In genomic region chr1:184569106-184569505, GRCh38 we compare ENCODE assay signal across 24 cellular contexts.
A peak's percentile ranks its signal among the peaks of the same experiment; 100 is the strongest.
DNase-seq lines count a peak whose midpoint lies in the region; ATAC-seq, FAIRE-seq and TF ChIP-seq lines count a peak whose summit lies in the region.
"Had no signal": no experiment of that assay in that cellular context is flagged by ENCODE, and none has a peak within 500 bp of the region (broad histone marks: within the 10 kb centered on the region; RNA-seq: fewer than 3 reads in every experiment).

No MANE protein-coding gene starts in this region.

- H3K4me1 ChIP-seq in liver (ENCODE audit: control insufficient read depth in 4 of 4, insufficient read depth in 4 of 4, low read length in 3 of 4) (peaks cover 2 to 26% (median 10%) of the 10 kb centered on the region in 4 donors), HepG2 (ENCODE audit: insufficient read depth, low read length) (no peaks in the 10 kb centered on the region), right lobe of liver (peaks cover 0 to 25% (median 7%) of the 10 kb centered on the region in 4 donors), heart left ventricle (peaks cover 0 to 3% (median 0%) of the 10 kb centered on the region in 12 donors), PC-3 (ENCODE audit: insufficient read depth, low read length) (no peaks in the 10 kb centered on the region)
- H3K4me1 ChIP-seq: HAP-1 had no signal

- no peaks in the 10 kb centered on the region for H3F3A ChIP-seq in PC-3 (ENCODE audit: low read length, unreplicated experiment)

- FAIRE-seq in HepG2 (lab: Jason Lieb, UNC), result no peak
- FAIRE-seq: G401.6 had no signal

- H3K27ac ChIP-seq in liver (ENCODE audit: low read depth in 1 of 2, low read length in 2 of 2) (no peak overlapping the region), HepG2 (ENCODE audit: extremely low read length, insufficient read depth, low read length) (no peak overlapping the region), right lobe of liver (peak overlapping the region in 1 of 3 donors; percentile 50), heart left ventricle (no peak overlapping the region), PC-3 (ENCODE audit: low read length) (no peak overlapping the region)
- H3K27ac ChIP-seq: BLaER1, RWPE1 had no signal

- H3K79me2 ChIP-seq in HepG2 (ENCODE audit: insufficient read depth, low read length), result no peaks in the 10 kb centered on the region
- H3K79me2 ChIP-seq in PC-3 (ENCODE audit: low read length), result no peaks in the 10 kb centered on the region

- TF ChIP-seq POLR2A in HepG2 (IDR thresholded peaks at IDR 0.05; ENCODE audit: insufficient read depth in 1 of 2, low read depth in 2 of 2, low read length in 2 of 2), result no peak
- no peak for TF ChIP-seq POLR2A in right lobe of liver (IDR thresholded peaks at IDR 0.05)
- no peak for TF ChIP-seq POLR2A in heart left ventricle (IDR thresholded peaks at IDR 0.05)

- CTCF ChIA-PET in HepG2 (lab: Yijun Ruan, JAX; ENCODE audit: low intra/inter-chr PET ratio, low total read pairs) (no interaction called here), PC-3 (lab: Charles Lee) (no interaction called here)

- DNase-seq in HepG2 (ENCODE audit: low spot score) (no peak), cerebellar cortex (ENCODE audit: low spot score) (peak; percentile 94), right lobe of liver (no peak), heart left ventricle (no peak), PC-3 (no peak)
- DNase-seq: CD4-positive, CD25-positive, alpha-beta regulatory T cell; DMS53; GOT3; HFFc6; NCI-H1048; NCI-H1417; NCI-H1694; NCI-H2029 treated with DMSO at 0.1 percent for 48 hours; NCI-H226; NCI-H510A treated with DMSO at 0.1 percent for 48 hours; NCI-H748 treated with DMSO at 0.1 percent for 48 hours; SHP77 had no signal

- no TSS peak for BruUV-seq in HepG2 (replicated peaks; lab: Mats Ljungman, UMichigan)
- BruUV-seq in PC-3 (replicated peaks; lab: Mats Ljungman, UMichigan), result no TSS peak

- H3K4me3 ChIP-seq in liver (ENCODE audit: low read depth in 1 of 3, low read length in 3 of 3) (peak overlapping the region in 2 of 3 donors; percentile 38 to 70), HepG2 (replicated peaks in 1 of 3; ENCODE audit: insufficient read depth in 1 of 3, low read depth in 2 of 3, low read length in 3 of 3) (no peak overlapping the region), right lobe of liver (peak overlapping the region in 2 of 3 donors; percentile 28 to 41), heart left ventricle (no peak overlapping the region), PC-3 (ENCODE audit: low read length) (no peak overlapping the region)
- H3K4me3 ChIP-seq: BLaER1, HAP-1 had no signal

- no peaks in the 10 kb centered on the region for H3K9me3 ChIP-seq in liver (ENCODE audit: control insufficient read depth in 4 of 4, low read length in 3 of 4)
- no peaks in the 10 kb centered on the region for H3K9me3 ChIP-seq in HepG2 (ENCODE audit: low read length)
- no peaks in the 10 kb centered on the region for H3K9me3 ChIP-seq in right lobe of liver
- no peaks in the 10 kb centered on the region for H3K9me3 ChIP-seq in heart left ventricle
- no peaks in the 10 kb centered on the region for H3K9me3 ChIP-seq in PC-3 (ENCODE audit: low read length)
- H3K9me3 ChIP-seq: BLaER1, HAP-1 had no signal

- TF ChIP-seq RAD21 in liver (IDR thresholded peaks at IDR 0.05), result no peak
- no peak for TF ChIP-seq RAD21 in HepG2 (CRISPR knock-in tag; IDR thresholded peaks at IDR 0.05)

- H3K36me3 ChIP-seq in liver (ENCODE audit: control insufficient read depth in 4 of 4, insufficient read depth in 3 of 4, low read depth in 1 of 4, low read length in 3 of 4) (no peaks in the 10 kb centered on the region), HepG2 (replicated peaks in 1 of 2; ENCODE audit: control insufficient read depth in 1 of 2, insufficient read depth in 2 of 2, low read length in 2 of 2) (no peaks in the 10 kb centered on the region), right lobe of liver (no peaks in the 10 kb centered on the region), heart left ventricle (peaks cover 0 to 7% (median 0%) of the 10 kb centered on the region in 9 donors), PC-3 (ENCODE audit: low read depth, low read length) (no peaks in the 10 kb centered on the region)
- H3K36me3 ChIP-seq: BLaER1, HAP-1 had no signal

- H3K4me2 ChIP-seq in HepG2 (ENCODE audit: low read depth, low read length) (no peak overlapping the region), PC-3 (ENCODE audit: low read length) (no peak overlapping the region)
- H3K4me2 ChIP-seq: BLaER1 had no signal

- H3K27me3 ChIP-seq in liver (ENCODE audit: control insufficient read depth in 4 of 4, insufficient read depth in 4 of 4, low read length in 3 of 4) (no peaks in the 10 kb centered on the region), HepG2 (ENCODE audit: control insufficient read depth in 1 of 2, insufficient read depth in 2 of 2, low read length in 2 of 2) (no peaks in the 10 kb centered on the region), right lobe of liver (no peaks in the 10 kb centered on the region), heart left ventricle (no peaks in the 10 kb centered on the region), PC-3 (ENCODE audit: low read length) (no peaks in the 10 kb centered on the region)
- H3K27me3 ChIP-seq: BLaER1 had no signal

- no peak for TF ChIP-seq CTCF in liver (IDR thresholded peaks at IDR 0.05; ENCODE audit: low read depth, low read length, missing input control)
- no peak for TF ChIP-seq CTCF in HepG2 (CRISPR knock-in tag; IDR thresholded peaks at IDR 0.05)
- no peak for TF ChIP-seq CTCF in right lobe of liver (IDR thresholded peaks at IDR 0.05)
- no peak for TF ChIP-seq CTCF in heart left ventricle (IDR thresholded peaks at IDR 0.05)
- TF ChIP-seq CTCF in PC-3 (conservative IDR thresholded peaks at IDR 0.05; ENCODE audit: low read depth, low read length), result no peak

- WGBS in liver, result 61% methylated on average over 4 of the region's 4 CpGs
- WGBS in HepG2 (ENCODE audit: low lambda C conversion rate), result 0% methylated on average over 4 of the region's 4 CpGs
- WGBS in right lobe of liver (ENCODE audit: insufficient coverage, low coverage, low lambda C conversion rate, missing lambda C conversion rate), result 54% methylated on average over 4 of the region's 4 CpGs
- 87 to 90% (median 87%) methylated on average over 4 of the region's 4 CpGs for WGBS in heart left ventricle, 4 donors

- in situ Hi-C loops in HepG2 (cut with HindIII; ENCODE audit: extremely low pct_ligation_motif_present, low pct_unique_long_range_greater_than_20kb), result loop anchor here (10.0 kb wide), 1 partner anchor 494 kb away; no protein-coding TSS in a partner anchor

- H3K9me2 ChIP-seq in PC-3 (replicated peaks; ENCODE audit: low read length), result no peaks in the 10 kb centered on the region

- H3K9ac ChIP-seq in liver (ENCODE audit: low read depth in 1 of 2, low read length in 2 of 2), result no peak overlapping the region
- no peak overlapping the region for H3K9ac ChIP-seq in HepG2 (ENCODE audit: insufficient read depth, low read depth, low read length)
- no peak overlapping the region for H3K9ac ChIP-seq in PC-3 (ENCODE audit: low read length)
- H3K9ac ChIP-seq: BLaER1 had no signal

- intact Hi-C loops in HepG2 (cut with micrococcal nuclease; ENCODE audit: unreplicated experiment), result no loop called here
- intact Hi-C loops in right lobe of liver (cut with DNase I), result no loop called here
- intact Hi-C loops in heart left ventricle (cut with DNase I), result loop anchor here in 8 of 10 donors (5.0 to 10.0 kb wide), 8 partner anchors 46 to 494 kb away; no protein-coding TSS in a partner anchor
- intact Hi-C loops in PC-3 (cut with micrococcal nuclease), result loop anchor here (10.0 kb wide), 3 partner anchors 96 to 494 kb away; no protein-coding TSS in a partner anchor

- POLR2A ChIA-PET in HepG2 (lab: Yijun Ruan, JAX) (no interaction called here), PC-3 (lab: Charles Lee; ENCODE audit: unreplicated experiment) (no interaction called here)

- H2AFZ ChIP-seq in HepG2 (ENCODE audit: low read length) (no peak overlapping the region), PC-3 (ENCODE audit: low read length) (no peak overlapping the region)

- TF ChIP-seq EP300 in HepG2 (IDR thresholded peaks at IDR 0.05; ENCODE audit: low read depth in 2 of 2, low read length in 2 of 2) (no peak), HepG2 (CRISPR knock-in tag; IDR thresholded peaks at IDR 0.05; ENCODE audit: borderline replicate concordance) (no peak)

- no peaks in the 10 kb centered on the region for H4K20me1 ChIP-seq in HepG2 (ENCODE audit: insufficient read depth, low read length)
- no peaks in the 10 kb centered on the region for H4K20me1 ChIP-seq in PC-3 (ENCODE audit: low read length)
- H4K20me1 ChIP-seq: BLaER1 had no signal

- ATAC-seq in HepG2 (no peak), right lobe of liver (peak in 1 of 4 donors; percentile 20), heart left ventricle (no peak), PC-3 (no peak), HG03196 (IDR thresholded peaks at IDR 0.05; ENCODE audit: unreplicated experiment) (no peak)
- ATAC-seq: Panc1 had no signal

TF ChIP-seq in liver, 16 proteins besides CTCF, POLR2A, EP300 and RAD21 (continues in another document):
- TF ChIP-seq GABPA (IDR thresholded peaks at IDR 0.05 in 1 of 2, conservative IDR thresholded peaks at IDR 0.05 in 1 of 2) (no peak), RXRA (IDR thresholded peaks at IDR 0.05) (no peak)
- TF ChIP-seq, protein P1, sequence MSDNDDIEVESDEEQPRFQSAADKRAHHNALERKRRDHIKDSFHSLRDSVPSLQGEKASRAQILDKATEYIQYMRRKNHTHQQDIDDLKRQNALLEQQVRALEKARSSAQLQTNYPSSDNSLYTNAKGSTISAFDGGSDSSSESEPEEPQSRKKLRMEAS (IDR thresholded peaks at IDR 0.05), result no peak

TF ChIP-seq in HepG2, 621 proteins besides CTCF, POLR2A, EP300 and RAD21 (continues in another document):
- TF ChIP-seq SMAD1 (CRISPR knock-in tag; IDR thresholded peaks at IDR 0.05; ENCODE audit: borderline replicate concordance, low read depth) (no peak), ZNF709 (CRISPR knock-in tag; IDR thresholded peaks at IDR 0.05) (no peak), ZNF782 (CRISPR knock-in tag; IDR thresholded peaks at IDR 0.05; ENCODE audit: borderline replicate concordance) (no peak), NR0B2 (CRISPR knock-in tag; IDR thresholded peaks at IDR 0.05) (no peak), TRIM22 (IDR thresholded peaks at IDR 0.05) (no peak)

Comparison
In these comparisons a context has a peak if more than half of its experiments do, and no peak if none do; other contexts are left out.
1. H3K4me3 ChIP-seq: peak in liver (2 of 3) and right lobe of liver (2 of 3); none in HepG2 (0 of 3), heart left ventricle (0 of 12) and PC-3 (single experiment).
2. intact Hi-C loops: an anchor here in heart left ventricle (5.0 to 10.0 kb wide) and PC-3 (10.0 kb wide); none called in HepG2 and right lobe of liver.